In genomic region chr21:43688906-43689305, GRCh38 we compare ENCODE assay signal across 22 cellular contexts.
"Had no signal": no experiment of that assay in that cellular context is flagged by ENCODE, and none has a peak within 500 bp of the region (broad histone marks: within the 10 kb centered on the region; RNA-seq: fewer than 3 reads in every experiment).

No MANE protein-coding gene starts in this region.

- H3K27ac Mint-ChIP-seq: endodermal cell; mesothelial cell of epicardium; nephron; neural progenitor cell; stimulated activated naive CD8-positive, alpha-beta T cell treated with anti-CD3 and anti-CD28 coated beads, Interleukin-15, Interleukin-2, amounts not matched to agents 100 ng/mL and 50 ng/mL, for 24 hours; type B pancreatic cell had no signal

- H3K27me3 Mint-ChIP-seq: naive thymus-derived CD4-positive, alpha-beta T cell; stimulated activated naive B cell treated with anti-CD40 and anti-IgM and Interleukin-4, amounts not matched to agents 10 μg/mL and 1 μg/mL and 100 μg/mL, for 72 hours; stimulated activated naive CD8-positive, alpha-beta T cell treated with anti-CD3 and anti-CD28 coated beads, Interleukin-15, Interleukin-2, amounts not matched to agents 100 ng/mL and 50 ng/mL, for 24 hours; type B pancreatic cell had no signal

- H3K27me3 ChIP-seq: gastrocnemius medialis, neural progenitor cell, right atrium auricular region had no signal

- H3K4me3 Mint-ChIP-seq: endodermal cell; mesothelial cell of epicardium; naive thymus-derived CD4-positive, alpha-beta T cell; nephron; neural progenitor cell; stimulated activated naive B cell treated with anti-CD40 and anti-IgM and Interleukin-4, amounts not matched to agents 10 μg/mL and 1 μg/mL and 100 μg/mL, for 72 hours; stimulated activated naive CD8-positive, alpha-beta T cell treated with anti-CD3 and anti-CD28 coated beads, Interleukin-15, Interleukin-2, amounts not matched to agents 100 ng/mL and 50 ng/mL, for 24 hours; type B pancreatic cell had no signal

- H3K4me1 Mint-ChIP-seq: endodermal cell, mesothelial cell of epicardium, nephron, neural progenitor cell had no signal

- H3K36me3 ChIP-seq: neural progenitor cell had no signal

- H3K27ac ChIP-seq: epithelial cell of prostate, gastrocnemius medialis, neural progenitor cell, prostate gland, right atrium auricular region had no signal

- H3K4me2 ChIP-seq: neural progenitor cell, smooth muscle cell had no signal

- DNase-seq: effector CD8-positive, alpha-beta T cell; endodermal cell; foreskin fibroblast; gastrocnemius medialis; head of caudate nucleus; kidney; mesenchymal stem cell; mucosa of descending colon; naive thymus-derived CD4-positive, alpha-beta T cell; nucleus accumbens; stimulated activated CD4-positive, alpha-beta T cell treated with anti-CD3 and anti-CD28 coated beads, Interleukin-2, amount 100 ng/mL, for 24 hours; stimulated activated CD4-positive, alpha-beta T cell treated with anti-CD3 and anti-CD28 coated beads, Interleukin-4, amount 100 ng/mL, for 24 hours; stimulated activated naive B cell treated with anti-CD40 and anti-IgM and Interleukin-4, amounts not matched to agents 10 μg/mL and 1 μg/mL and 100 μg/mL, for 72 hours had no signal

- H3K9me3 ChIP-seq: gastrocnemius medialis, mucosa of descending colon, prostate gland, right atrium auricular region had no signal

- H3K4me1 ChIP-seq: gastrocnemius medialis, neural progenitor cell, prostate gland, right atrium auricular region had no signal

- H3K9ac ChIP-seq: neural progenitor cell had no signal

- H3K4me3 ChIP-seq: gastrocnemius medialis, mucosa of descending colon, neural progenitor cell, prostate gland, right atrium auricular region, smooth muscle cell had no signal

- H3K9me3 Mint-ChIP-seq: endodermal cell; mesothelial cell of epicardium; naive thymus-derived CD4-positive, alpha-beta T cell; nephron; neural progenitor cell; stimulated activated naive B cell treated with anti-CD40 and anti-IgM and Interleukin-4, amounts not matched to agents 10 μg/mL and 1 μg/mL and 100 μg/mL, for 72 hours; stimulated activated naive CD8-positive, alpha-beta T cell treated with anti-CD3 and anti-CD28 coated beads, Interleukin-15, Interleukin-2, amounts not matched to agents 100 ng/mL and 50 ng/mL, for 24 hours; type B pancreatic cell had no signal

- H2AFZ ChIP-seq: neural progenitor cell had no signal
